In the genomic region with DNA sequence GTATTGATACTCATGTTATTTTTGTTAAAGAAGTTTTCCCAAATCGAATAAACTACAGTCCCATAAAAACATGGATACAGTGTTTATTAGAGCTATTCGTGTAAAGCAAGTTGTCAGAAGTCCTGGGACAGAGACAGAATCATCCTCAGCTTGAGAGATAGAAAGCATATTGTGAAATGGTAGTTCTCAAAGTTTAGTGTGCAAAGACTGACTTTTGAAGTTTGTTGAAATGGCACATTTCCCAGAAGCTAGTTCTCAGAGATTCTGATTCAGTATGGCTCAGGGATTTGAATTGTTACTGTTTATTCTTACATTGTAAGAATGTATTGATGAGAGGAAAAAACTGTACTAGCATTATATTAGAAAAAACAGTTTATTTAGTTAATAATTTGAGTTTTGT, we compare ENCODE assay signal across 22 cellular contexts. TPM values are rescaled to one million over a fixed set of nuclear protein-coding genes. Genes with fewer than 3 reads are reported as not detected.
DNase-seq lines count a peak whose midpoint lies in the region; ATAC-seq and TF ChIP-seq lines count a peak whose summit lies in the region.
"Had no signal": no experiment of that assay in that cellular context is flagged by ENCODE, and none has a peak within 500 bp of the region (broad histone marks: within the 10 kb centered on the region; RNA-seq: fewer than 3 reads in every experiment).

No MANE protein-coding gene starts in this region.

- H3K4me3 Mint-ChIP-seq in dendritic cell treated with granulocyte-macrophage colony-stimulating factor and Interleukin-4, amounts not matched to agents 40 ng/mL and 50 ng/mL, for 4 days: no peak overlapping the region
- H3K4me3 Mint-ChIP-seq: activated CD4-positive, alpha-beta T cell treated with anti-CD3 and anti-CD28 coated beads, Interleukin-2, amount 10 ng/mL, durations not matched to agents 24 days and 14 days; activated naive CD4-positive, alpha-beta T cell treated with anti-CD3 and anti-CD28 coated beads, Interleukin-2, amount 10 ng/mL, durations not matched to agents 7 days and 5 days had no signal

- H3K9me3 Mint-ChIP-seq in dendritic cell treated with granulocyte-macrophage colony-stimulating factor and Interleukin-4, amounts not matched to agents 40 ng/mL and 50 ng/mL, for 4 days: no peaks in the 10 kb centered on the region

- no peaks in the 10 kb centered on the region for H3K9me2 ChIP-seq in GM23248 (ENCODE audit: insufficient read depth)

- H3K4me1 ChIP-seq in GM23248 (ENCODE audit: insufficient read depth) (no peaks in the 10 kb centered on the region), smooth muscle cell (ENCODE audit: low read depth) (no peaks in the 10 kb centered on the region)
- H3K4me1 ChIP-seq: testis had no signal

- H3K4me2 ChIP-seq in GM23248 (ENCODE audit: unreplicated experiment) (no peak overlapping the region), smooth muscle cell (no peak overlapping the region)
- H3K4me2 ChIP-seq: BLaER1 had no signal

- no peaks in the 10 kb centered on the region for H4K20me1 ChIP-seq in GM23248 (ENCODE audit: insufficient read depth)
- no peaks in the 10 kb centered on the region for H4K20me1 ChIP-seq in smooth muscle cell (ENCODE audit: low read depth)
- H4K20me1 ChIP-seq: BLaER1 had no signal

- H3K27me3 ChIP-seq in GM23248 (replicated peaks; ENCODE audit: insufficient read depth): no peaks in the 10 kb centered on the region; the same call in 1 of the 2 replicates
- H3K27me3 ChIP-seq in smooth muscle cell (ENCODE audit: low read depth): no peaks in the 10 kb centered on the region
- H3K27me3 ChIP-seq: BLaER1, neutrophil, testis had no signal

- H3K27ac ChIP-seq in GM23248: no peak overlapping the region
- H3K27ac ChIP-seq in smooth muscle cell (ENCODE audit: low read depth): no peak overlapping the region
- H3K27ac ChIP-seq: BLaER1, neutrophil, testis had no signal

- H3F3A ChIP-seq in GM23248 (ENCODE audit: insufficient read depth) (no peaks in the 10 kb centered on the region), smooth muscle cell (ENCODE audit: low read depth) (no peaks in the 10 kb centered on the region)

- no peak for TF ChIP-seq CTCF in smooth muscle cell (IDR thresholded peaks at IDR 0.05; ENCODE audit: borderline replicate concordance, insufficient read depth, poor library complexity, severe bottlenecking)

- H2AFZ ChIP-seq in GM23248 (no peak overlapping the region), smooth muscle cell (ENCODE audit: low read depth) (peak overlapping the region; percentile 48)

- DNase-seq in GM23248: peak; percentile 65
- peak; percentile 81 for DNase-seq in iris pigment epithelial cell (ENCODE audit: low read depth)
- DNase-seq in smooth muscle cell (lab: John Stamatoyannopoulos, UW; ENCODE audit: unreplicated experiment): no peak
- no peak for DNase-seq in NCI-H748 treated with DMSO at 0.1 percent for 48 hours (lab: John Stamatoyannopoulos, UW)
- DNase-seq: activated CD4-positive, alpha-beta T cell treated with anti-CD3 and anti-CD28 coated beads, Interleukin-2, amount 10 ng/mL, durations not matched to agents 24 days and 14 days; activated naive CD4-positive, alpha-beta T cell treated with anti-CD3 and anti-CD28 coated beads, Interleukin-2, amount 10 ng/mL, durations not matched to agents 7 days and 5 days; caudate nucleus; DMS153; effector memory CD4-positive, alpha-beta T cell; mucosa of descending colon; NCI-H1092 treated with DMSO at 0.1 percent for 48 hours; stimulated activated CD4-positive, alpha-beta T cell treated with anti-CD3 and anti-CD28 coated beads, Interleukin-4, amount 100 ng/mL, for 24 hours; stimulated activated CD8-positive, alpha-beta memory T cell treated with anti-CD3 and anti-CD28 coated beads, Interleukin-4, amount 100 ng/mL, for 48 hours; testis had no signal

- H3K9me3 ChIP-seq in GM23248 (ENCODE audit: low read depth) (no peaks in the 10 kb centered on the region), smooth muscle cell (replicated peaks; ENCODE audit: low read depth) (no peaks in the 10 kb centered on the region)
- H3K9me3 ChIP-seq: BLaER1, mucosa of descending colon, neutrophil, testis had no signal

- peak overlapping the region; percentile 67 for H3K27ac Mint-ChIP-seq in dendritic cell treated with granulocyte-macrophage colony-stimulating factor and Interleukin-4, amounts not matched to agents 40 ng/mL and 50 ng/mL, for 4 days
- H3K27ac Mint-ChIP-seq: activated CD4-positive, alpha-beta T cell treated with anti-CD3 and anti-CD28 coated beads, Interleukin-2, amount 10 ng/mL, durations not matched to agents 24 days and 14 days; activated naive CD4-positive, alpha-beta T cell treated with anti-CD3 and anti-CD28 coated beads, Interleukin-2, amount 10 ng/mL, durations not matched to agents 7 days and 5 days had no signal

- in situ Hi-C loops in GM23248 (cut with MboI): no loop called here

- H3K79me2 ChIP-seq in GM23248 (ENCODE audit: insufficient read depth) (no peaks in the 10 kb centered on the region), smooth muscle cell (ENCODE audit: low read depth) (no peaks in the 10 kb centered on the region)

- intact Hi-C loops in dendritic cell treated with granulocyte-macrophage colony-stimulating factor and Interleukin-4, amounts not matched to agents 40 ng/mL and 50 ng/mL, for 4 days (cut with micrococcal nuclease): loop anchor here (5.0 kb wide), 2 partner anchors 41 to 111 kb away; partner anchors contain the start of gene RIOX2

- H3K36me3 Mint-ChIP-seq in dendritic cell treated with granulocyte-macrophage colony-stimulating factor and Interleukin-4, amounts not matched to agents 40 ng/mL and 50 ng/mL, for 4 days (ENCODE audit: low read depth): no peaks in the 10 kb centered on the region
- H3K36me3 Mint-ChIP-seq: activated naive CD4-positive, alpha-beta T cell treated with anti-CD3 and anti-CD28 coated beads, Interleukin-2, amount 10 ng/mL, durations not matched to agents 7 days and 5 days had no signal

- H3K4me1 Mint-ChIP-seq in dendritic cell treated with granulocyte-macrophage colony-stimulating factor and Interleukin-4, amounts not matched to agents 40 ng/mL and 50 ng/mL, for 4 days (ENCODE audit: low read depth): peaks cover 26% of the 10 kb centered on the region

- H3K9ac ChIP-seq in GM23248: no peak overlapping the region
- H3K9ac ChIP-seq in smooth muscle cell (ENCODE audit: low read depth): no peak overlapping the region
- H3K9ac ChIP-seq: BLaER1 had no signal

- WGBS in GM23248 (ENCODE audit: low coverage in 1 of 2, low lambda C conversion rate in 2 of 2, missing lambda C conversion rate in 2 of 2), 2 experiments: 2 to 3% methylated on average over 2 of the region's 2 CpGs
- WGBS in smooth muscle cell (ENCODE audit: low lambda C conversion rate): 70% methylated on average over 2 of the region's 2 CpGs

- ATAC-seq in HG03025 (IDR thresholded peaks at IDR 0.05; ENCODE audit: low FRiP score, unreplicated experiment): no peak
- ATAC-seq in HG03039 (IDR thresholded peaks at IDR 0.05; ENCODE audit: unreplicated experiment): no peak
- ATAC-seq: mucosa of descending colon, Panc1 had no signal

- no peaks in the 10 kb centered on the region for H3K27me3 Mint-ChIP-seq in dendritic cell treated with granulocyte-macrophage colony-stimulating factor and Interleukin-4, amounts not matched to agents 40 ng/mL and 50 ng/mL, for 4 days
- H3K27me3 Mint-ChIP-seq: activated CD4-positive, alpha-beta T cell treated with anti-CD3 and anti-CD28 coated beads, Interleukin-2, amount 10 ng/mL, durations not matched to agents 24 days and 14 days had no signal

- H3K36me3 ChIP-seq in GM23248 (ENCODE audit: low read depth) (no peaks in the 10 kb centered on the region), smooth muscle cell (ENCODE audit: low read depth) (no peaks in the 10 kb centered on the region)
- H3K36me3 ChIP-seq: BLaER1, neutrophil had no signal

- no peak overlapping the region for H3K4me3 ChIP-seq in GM23248
- no peak overlapping the region for H3K4me3 ChIP-seq in smooth muscle cell
- H3K4me3 ChIP-seq: BLaER1, mucosa of descending colon, testis had no signal

RNA-seq across cellular contexts. Expression of gene GABRR3, which starts 22.1 kb away (rescaled TPM):
- not detected in 2 replicates for total RNA-seq in GM23248 (2014; rRNA removed; shearing (Covaris generic))
- not detected in 2 replicates for polyA plus RNA-seq in GM23248 (2016; fragmentation: Nextera tagmentation; extraction: Ambion mirVana)
- total RNA-seq in smooth muscle cell: not detected in 2 replicates
- not detected in 2 replicates for polyA plus RNA-seq in smooth muscle cell
- total RNA-seq: glomerular endothelial cell, mucosa of descending colon, skeletal muscle tissue had no signal

RNA-seq across cellular contexts. Expression of gene RIOX2, which starts 40.7 kb away (rescaled TPM):
- total RNA-seq in GM23248 (2014; rRNA removed; shearing (Covaris generic)): 29.1 and 35.4 TPM in 2 replicates
- polyA plus RNA-seq in GM23248 (2016; fragmentation: Nextera tagmentation; extraction: Ambion mirVana) (34.0 and 36.4 TPM in 2 replicates), smooth muscle cell (8.9 and 14.6 TPM in 2 replicates)
- 13.0 and 17.8 TPM in 2 replicates for total RNA-seq in smooth muscle cell

Comparison
In these comparisons a context has a peak if more than half of its experiments do, and no peak if none do; other contexts are left out.
1. DNase-seq: peak in GM23248 (single experiment) and iris pigment epithelial cell (single experiment); none in smooth muscle cell (single experiment) and NCI-H748 treated with DMSO at 0.1 percent for 48 hours (single experiment).